Comparison of ENCODE assay signal across 8 cellular contexts in the genomic region with DNA sequence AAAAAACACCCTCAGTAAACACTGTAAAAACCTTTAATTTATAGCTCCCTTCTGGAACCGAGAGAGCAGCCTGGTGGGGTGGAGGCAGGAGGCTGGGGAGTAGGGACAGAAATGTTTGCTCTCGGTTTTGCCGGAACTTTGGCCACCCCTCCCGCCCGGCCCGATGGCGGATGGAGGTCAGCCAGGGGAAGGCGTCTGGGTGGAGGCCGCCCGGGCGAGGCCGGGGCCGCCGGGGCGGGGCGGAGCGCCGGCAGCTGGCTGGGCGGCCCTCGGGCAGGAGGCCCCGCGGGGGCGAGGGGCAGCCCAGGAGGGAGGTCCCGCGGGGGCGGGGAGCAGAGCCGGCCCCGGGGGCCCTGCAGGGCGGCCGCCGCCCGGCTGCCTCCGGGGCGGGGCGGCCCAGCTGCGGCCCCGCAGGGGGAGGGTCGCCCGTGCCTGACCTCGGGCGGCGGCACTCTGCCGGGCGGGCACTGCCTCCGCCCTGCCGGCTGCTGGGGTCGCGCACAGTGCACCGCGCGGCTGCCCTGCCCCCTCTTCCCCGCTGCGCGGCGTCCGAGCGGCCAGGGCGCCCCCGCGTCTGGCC.
DNase-seq lines count a peak whose midpoint lies in the region; ATAC-seq lines count a peak whose summit lies in the region.

No MANE protein-coding gene starts in this region.

- H3K9ac ChIP-seq in duodenal mucosa (ENCODE audit: low read depth in 1 of 2, low read length in 2 of 2) = peak overlapping the region; percentile 76 to 77

- peak overlapping the region; percentile 70 to 79 for H3K4me3 ChIP-seq in duodenal mucosa (ENCODE audit: low read depth in 1 of 2, low read length in 2 of 2)

- H3K9me3 ChIP-seq in duodenal mucosa (ENCODE audit: control insufficient read depth in 1 of 2, low read length in 2 of 2) = no peaks in the 10 kb centered on the region

- H3K27me3 ChIP-seq in duodenal mucosa (ENCODE audit: control insufficient read depth in 1 of 2, insufficient read depth in 2 of 2, low read length in 2 of 2) = no peaks in the 10 kb centered on the region

- H3K36me3 ChIP-seq in duodenal mucosa (ENCODE audit: control insufficient read depth in 1 of 2, insufficient read depth in 2 of 2, low read length in 2 of 2) = peaks cover 8 to 12% of the 10 kb centered on the region in 2 donors

- peaks cover 24 to 39% of the 10 kb centered on the region in 2 donors for H3K4me1 ChIP-seq in duodenal mucosa (ENCODE audit: control insufficient read depth in 1 of 2, insufficient read depth in 2 of 2, low read length in 2 of 2)

- DNase-seq in activated T-cell treated with anti-CD3 and anti-CD28 coated beads for 1 hour (ENCODE audit: low read depth) = peak; percentile 40
- no peak for DNase-seq in activated T-cell treated with anti-CD3 and anti-CD28 coated beads, Interleukin-2, amount 50 U/mL, for 1 hour
- DNase-seq in NCI-H2029 treated with DMSO at 0.1 percent for 48 hours (lab: John Stamatoyannopoulos, UW) = peak; percentile 27
- DNase-seq in activated CD4-positive, alpha-beta T cell treated with anti-CD3 and anti-CD28 coated beads for 24 hours (ENCODE audit: low read depth in 2 of 2) = peak; percentile 16 to 32
- DNase-seq in medulla oblongata (ENCODE audit: extremely low spot score) = peak; percentile 69
- peak; percentile 19 for DNase-seq in stimulated activated CD8-positive, alpha-beta memory T cell treated with anti-CD3 and anti-CD28 coated beads, Interleukin-12 subunit alpha, Interleukin-12 subunit beta, amount 100 ng/mL, for 1 hour (ENCODE audit: low read depth)

- peak; percentile 44 for ATAC-seq in HG02840 (IDR thresholded peaks at IDR 0.05; ENCODE audit: low FRiP score, unreplicated experiment)

- peak overlapping the region; percentile 90 for H3K27ac ChIP-seq in duodenal mucosa (ENCODE audit: low read depth, low read length)
